8 cellular contexts compared by ENCODE assay signal in the genomic region with DNA sequence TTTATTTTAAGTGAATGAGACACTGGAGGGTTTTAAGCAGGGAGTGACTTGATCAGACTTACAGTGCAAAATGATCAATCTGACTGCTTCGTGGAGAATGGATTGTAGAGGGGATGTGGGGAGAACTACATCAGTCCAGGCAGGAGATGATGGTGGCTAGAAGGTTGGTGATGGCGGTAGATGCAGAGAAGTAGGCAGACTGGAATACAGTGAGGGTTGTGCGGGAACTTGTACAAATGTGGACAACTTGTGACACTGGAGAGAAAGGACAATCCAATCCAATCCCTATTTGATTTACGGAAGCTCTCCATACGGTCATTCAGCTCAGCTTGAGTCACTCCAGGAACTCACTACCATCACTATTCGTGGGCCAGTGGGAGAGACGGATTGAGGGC. TPM values are rescaled to one million over a fixed set of nuclear protein-coding genes. Genes with fewer than 3 reads are reported as not detected.
DNase-seq lines count a peak whose midpoint lies in the region; TF ChIP-seq lines count a peak whose summit lies in the region.

No MANE protein-coding gene starts in this region.

- H4K8ac ChIP-seq in neuronal stem cell (ENCODE audit: low read depth, low read length), result no peak overlapping the region

- no peaks in the 10 kb centered on the region for H3K9me3 Mint-ChIP-seq in endodermal cell

- peaks cover 51% of the 10 kb centered on the region for H3K79me2 ChIP-seq in OCI-LY3 (ENCODE audit: low read length)

- H3K4me1 Mint-ChIP-seq in endodermal cell, result peaks cover 23% of the 10 kb centered on the region

- H4K91ac ChIP-seq in neuronal stem cell (ENCODE audit: low read depth, low read length, poor library complexity), result no peak overlapping the region

- H3K27me3 ChIP-seq in OCI-LY3 (ENCODE audit: low read depth, low read length) (no peaks in the 10 kb centered on the region), endodermal cell (ENCODE audit: control insufficient read depth, insufficient read depth, low read length, poor library complexity, severe bottlenecking) (no peaks in the 10 kb centered on the region), neuronal stem cell (ENCODE audit: control insufficient read depth in 3 of 3, insufficient read depth in 3 of 3, low read depth in 1 of 3, low read length in 3 of 3) (no peaks in the 10 kb centered on the region)

- no peak overlapping the region for H3K14ac ChIP-seq in neuronal stem cell (ENCODE audit: low read length)

- peak overlapping the region; percentile 87 for H3K4me3 Mint-ChIP-seq in endodermal cell

- H3K27ac Mint-ChIP-seq in endodermal cell, result peak overlapping the region; percentile 98

- H3K27ac ChIP-seq in OCI-LY3 (ENCODE audit: low read length), result peak overlapping the region; percentile 78
- H3K27ac ChIP-seq in endodermal cell (ENCODE audit: low read depth, low read length), result no peak overlapping the region
- H3K27ac ChIP-seq in neuronal stem cell (replicated peaks; ENCODE audit: low read length), result peak overlapping the region; percentile 43

- TF ChIP-seq CTCF in OCI-LY3 (IDR thresholded peaks at IDR 0.05; ENCODE audit: low read depth, low read length) (no peak), endodermal cell (conservative IDR thresholded peaks at IDR 0.05) (no peak)

- H2AFZ ChIP-seq in OCI-LY3 (ENCODE audit: low read depth, low read length) (peak overlapping the region; percentile 87), neuronal stem cell (ENCODE audit: low read length) (peak overlapping the region; percentile 83)

- no peak overlapping the region for H2BK120ac ChIP-seq in neuronal stem cell (ENCODE audit: low read depth, low read length)

- H3K9me3 ChIP-seq in OCI-LY3 (ENCODE audit: insufficient read depth, low read length), result no peaks in the 10 kb centered on the region
- no peaks in the 10 kb centered on the region for H3K9me3 ChIP-seq in endodermal cell (ENCODE audit: control insufficient read depth, low read length)
- no peaks in the 10 kb centered on the region for H3K9me3 ChIP-seq in neuronal stem cell (replicated peaks in 1 of 2; ENCODE audit: control insufficient read depth in 2 of 2, insufficient read depth in 1 of 2, low read depth in 1 of 2, low read length in 2 of 2)

- H2BK5ac ChIP-seq in neuronal stem cell (ENCODE audit: low read length), result no peak overlapping the region

- H3K4me1 ChIP-seq in OCI-LY3 (ENCODE audit: low read length), result peaks cover 19% of the 10 kb centered on the region
- H3K4me1 ChIP-seq in endodermal cell (ENCODE audit: control insufficient read depth, insufficient read depth, low read length), result peaks cover 4% of the 10 kb centered on the region
- peaks cover 5 to 6% of the 10 kb centered on the region in 2 donors for H3K4me1 ChIP-seq in neuronal stem cell (ENCODE audit: control insufficient read depth in 2 of 2, insufficient read depth in 1 of 2, low read depth in 1 of 2, low read length in 2 of 2)

- no peak overlapping the region for H2BK12ac ChIP-seq in neuronal stem cell (ENCODE audit: low read length)

- H2BK15ac ChIP-seq in neuronal stem cell (ENCODE audit: low read length), result no peak overlapping the region

- 25 to 33% methylated on average over 7 of the region's 7 CpGs for WGBS in endodermal cell (ENCODE audit: insufficient coverage in 1 of 2, insufficient read length in 1 of 2), 2 experiments
- no CpG with 5 or more reads among the region's 7 CpGs for WGBS in neuronal stem cell (ENCODE audit: extremely low coverage in 2 of 2, insufficient read length in 2 of 2, insufficient replicate concordance in 1 of 2), 2 donors

- peak overlapping the region; percentile 98 for H3K4me2 ChIP-seq in OCI-LY3 (ENCODE audit: low read length)
- H3K4me2 ChIP-seq in neuronal stem cell (ENCODE audit: insufficient read depth, low read length, poor library complexity, severe bottlenecking), result peak overlapping the region; percentile 70

- H3K18ac ChIP-seq in neuronal stem cell (ENCODE audit: low read length), result peak overlapping the region; percentile 88

- DNase-seq in CD1c-positive myeloid dendritic cell (ENCODE audit: extremely low spot score), result peak; percentile 69
- DNase-seq in endodermal cell, result no peak
- DNase-seq in neuronal stem cell (ENCODE audit: low spot score), result no peak
- DNase-seq in foreskin melanocyte, result no peak
- DNase-seq in KG1 (lab: John Stamatoyannopoulos, UW), result no peak
- DNase-seq in GM03348 (ENCODE audit: low spot score), result no peak
- DNase-seq in NCI-H1417 treated with DMSO at 0.1 percent for 48 hours (lab: John Stamatoyannopoulos, UW), result no peak

- no peaks in the 10 kb centered on the region for H3K79me1 ChIP-seq in neuronal stem cell (ENCODE audit: low read depth, low read length)

- H4K20me1 ChIP-seq in OCI-LY3 (ENCODE audit: insufficient read depth, low read length), result peaks cover 12% of the 10 kb centered on the region; the same call in 1 of the 2 replicates

- H3K36me3 Mint-ChIP-seq in endodermal cell (ENCODE audit: low read depth), result peaks cover 17% of the 10 kb centered on the region

- H3K23ac ChIP-seq in neuronal stem cell (ENCODE audit: low read depth, low read length, poor library complexity), result peak overlapping the region; percentile 95

- no peaks in the 10 kb centered on the region for H3K27me3 Mint-ChIP-seq in endodermal cell (ENCODE audit: insufficient read depth)

- H3K36me3 ChIP-seq in OCI-LY3 (replicated peaks; ENCODE audit: low read depth, low read length), result peaks cover 9% of the 10 kb centered on the region
- peaks cover 13% of the 10 kb centered on the region for H3K36me3 ChIP-seq in endodermal cell (ENCODE audit: control insufficient read depth, insufficient read depth, low read length)
- peaks cover 4 to 28% of the 10 kb centered on the region in 2 donors for H3K36me3 ChIP-seq in neuronal stem cell (replicated peaks in 1 of 2; ENCODE audit: control insufficient read depth in 2 of 2, insufficient read depth in 2 of 2, low read length in 2 of 2)

- H3K4ac ChIP-seq in neuronal stem cell (ENCODE audit: low read length), result no peak overlapping the region

- H3K4me3 ChIP-seq in OCI-LY3 (ENCODE audit: low read length), result peak overlapping the region; percentile 100
- peak overlapping the region; percentile 90 for H3K4me3 ChIP-seq in endodermal cell (ENCODE audit: low read length)
- H3K4me3 ChIP-seq in neuronal stem cell (ENCODE audit: low read length in 2 of 2), result peak overlapping the region; percentile 63 to 94

- no peak overlapping the region for H2AK5ac ChIP-seq in neuronal stem cell (ENCODE audit: low read depth, low read length)

- peak overlapping the region; percentile 95 for H3K9ac ChIP-seq in OCI-LY3 (ENCODE audit: low read length)
- peak overlapping the region; percentile 79 for H3K9ac ChIP-seq in endodermal cell (ENCODE audit: extremely low read depth, low read length, poor library complexity, severe bottlenecking)
- peak overlapping the region; percentile 94 for H3K9ac ChIP-seq in neuronal stem cell (ENCODE audit: low read depth, low read length, poor library complexity)

RNA-seq across cellular contexts. Expression of gene TIGD6, which starts 0.6 kb away (rescaled TPM):
- 1 to 10 TPM; 3.4 to 3.8 TPM for total RNA-seq in endodermal cell
- polyA plus RNA-seq in endodermal cell (2013, experiment 1 of 2), result 5.8 TPM
- polyA plus RNA-seq in endodermal cell (2013, experiment 2 of 2), result 3.7 TPM
- 4.2 TPM for polyA plus RNA-seq in neuronal stem cell (2013, experiment 1 of 2)
- polyA plus RNA-seq in neuronal stem cell (2013, experiment 2 of 2), result 3.6 TPM

RNA-seq across cellular contexts. Expression of gene HMGXB3, which starts 0.7 kb away (rescaled TPM):
- total RNA-seq in endodermal cell, result 10 to 100 TPM; 41.0 to 43.5 TPM
- 28.0 TPM for polyA plus RNA-seq in endodermal cell (2013, experiment 1 of 2)
- 28.3 TPM for polyA plus RNA-seq in endodermal cell (2013, experiment 2 of 2)
- polyA plus RNA-seq in neuronal stem cell (2013, experiment 1 of 2), result 17.8 TPM
- polyA plus RNA-seq in neuronal stem cell (2013, experiment 2 of 2), result 17.2 TPM

RNA-seq across cellular contexts. Expression of gene SLC26A2, which starts 39.3 kb away (rescaled TPM):
- total RNA-seq in endodermal cell, result 10 to 100 TPM; 22.3 to 23.9 TPM
- polyA plus RNA-seq in endodermal cell (2013, experiment 1 of 2), result 10.8 TPM
- polyA plus RNA-seq in endodermal cell (2013, experiment 2 of 2), result 11.3 TPM
- polyA plus RNA-seq in neuronal stem cell (2013, experiment 1 of 2), result 6.6 TPM
- 6.5 TPM for polyA plus RNA-seq in neuronal stem cell (2013, experiment 2 of 2)

RNA-seq across cellular contexts. Expression of gene PDE6A, which starts 55.3 kb away (rescaled TPM):
- total RNA-seq in endodermal cell, result under 1 TPM in 1 of 2 donors, not detected in 1; 0.07 TPM
- not detected for polyA plus RNA-seq in endodermal cell (2013, experiment 1 of 2)
- polyA plus RNA-seq in endodermal cell (2013, experiment 2 of 2), result not detected
- not detected for polyA plus RNA-seq in neuronal stem cell (2013, experiment 1 of 2)
- polyA plus RNA-seq in neuronal stem cell (2013, experiment 2 of 2), result not detected
